Comparison of ENCODE assay signal across 8 cellular contexts in genomic region chr17:38748329-38749221, GRCh38. TPM values are rescaled to one million over a fixed set of nuclear protein-coding genes. Genes with fewer than 3 reads are reported as not detected.
DNase-seq lines count a peak whose midpoint lies in the region; ATAC-seq and TF ChIP-seq lines count a peak whose summit lies in the region.

Gene PCGF2 (minus strand): TSS chr17:38748336. CDS start chr17:38740402, 7,934 bp downstream.

- H3K4me3 ChIP-seq in brain microvascular endothelial cell (ENCODE audit: low read depth, low read length) (peak within 1 kb of the TSS; percentile 99), iPS-15b (ENCODE audit: low read depth, low read length) (peak within 1 kb of the TSS; percentile 98)

- no peak for TF ChIP-seq CTCF in brain microvascular endothelial cell (IDR thresholded peaks at IDR 0.05; ENCODE audit: low read depth, low read length, missing control alignments)

- POLR2A ChIA-PET in HEK293T (lab: Yijun Ruan, JAX): interaction anchor here (0.9 to 2.3 kb wide), 11 partner anchors 17 to 451 kb away, joined by 3 to 19 read pairs (median 3); partner anchors contain the start of genes CISD3, PIP4K2B and RPL19

- H3K27ac ChIP-seq in brain microvascular endothelial cell: peak within 1 kb of the TSS; percentile 50

- CTCF ChIA-PET in HEK293T (lab: Yijun Ruan, JAX): interaction anchor here (0.7 to 1.1 kb wide), 2 partner anchors 14 to 20 kb away, joined by 3 to 7 read pairs; no protein-coding TSS in a partner anchor

- DNase-seq in C1 segment of cervical spinal cord (lab: John Stamatoyannopoulos, UW) (peak in 8 of 14 donors; percentile 10 to 84 (median 37)), HEK293T (ENCODE audit: extremely low spot score) (peak; percentile 70), NCI-H82 (lab: John Stamatoyannopoulos, UW) (peak; percentile 99), brain microvascular endothelial cell (peak; percentile 87), renal cortical epithelial cell (ENCODE audit: low read depth) (peak; percentile 79)
- DNase-seq in effector CD4-positive, alpha-beta T cell: no peak

- H3K36me3 ChIP-seq in brain microvascular endothelial cell (replicated peaks): peaks cover 3% of the 10 kb centered on the region
- no peaks in the 10 kb centered on the region for H3K36me3 ChIP-seq in iPS-15b (ENCODE audit: control insufficient read depth, insufficient read depth, low read length)

- H3K4me1 ChIP-seq in iPS-15b (ENCODE audit: control insufficient read depth, insufficient read depth, low read length): peaks cover 17% of the 10 kb centered on the region

- H3K27me3 ChIP-seq in brain microvascular endothelial cell (replicated peaks) (no peaks in the 10 kb centered on the region), iPS-15b (ENCODE audit: control insufficient read depth, insufficient read depth, low read length) (peaks cover 14% of the 10 kb centered on the region)

- H3K9ac ChIP-seq in iPS-15b (ENCODE audit: low read depth, low read length): peak within 1 kb of the TSS; percentile 94

- no peak for ATAC-seq in HG03175 (IDR thresholded peaks at IDR 0.05; ENCODE audit: unreplicated experiment)

- in situ Hi-C loops in brain microvascular endothelial cell (cut with HindIII; ENCODE audit: low pct_ligation_motif_present, low sequenced_read_pairs): no loop called here

- H3K9me3 ChIP-seq in iPS-15b (ENCODE audit: control insufficient read depth, insufficient read depth, low read length): no peaks in the 10 kb centered on the region

TF ChIP-seq in HEK293T, 16 proteins besides CTCF, POLR2A, EP300 and RAD21:
- TF ChIP-seq ZNF384 (IDR thresholded peaks at IDR 0.05): no peak
- no peak for TF ChIP-seq CTBP1 (IDR thresholded peaks at IDR 0.05; ENCODE audit: borderline replicate concordance)
- TF ChIP-seq BHLHE40 (IDR thresholded peaks at IDR 0.05; ENCODE audit: borderline replicate concordance): no peak
- TF ChIP-seq LEF1 (IDR thresholded peaks at IDR 0.05; ENCODE audit: borderline replicate concordance): no peak
- no peak for TF ChIP-seq ARNT (IDR thresholded peaks at IDR 0.05)
- no peak for TF ChIP-seq HDGF (IDR thresholded peaks at IDR 0.05; ENCODE audit: borderline replicate concordance)
- no peak for TF ChIP-seq TARDBP (IDR thresholded peaks at IDR 0.05)
- TF ChIP-seq FOXM1 (IDR thresholded peaks at IDR 0.05; ENCODE audit: borderline replicate concordance): no peak
- TF ChIP-seq PKNOX1 (IDR thresholded peaks at IDR 0.05): no peak

RNA-seq across cellular contexts. Expression of gene PCGF2, which starts in this region (rescaled TPM):
- 1.7 and 8.6 TPM in 2 replicates for total RNA-seq in renal cortical epithelial cell
